Comparison of ENCODE assay signal across 9 cellular contexts in genomic region chr5:143054480-143054941, GRCh38.
A peak's percentile ranks its signal among the peaks of the same experiment; 100 is the strongest.
DNase-seq lines count a peak whose midpoint lies in the region; ATAC-seq and TF ChIP-seq lines count a peak whose summit lies in the region.
"Had no signal": no experiment of that assay in that cellular context is flagged by ENCODE, and none has a peak within 500 bp of the region (broad histone marks: within the 10 kb centered on the region; RNA-seq: fewer than 3 reads in every experiment).

No MANE protein-coding gene starts in this region.

- TF ChIP-seq EP300 in tibial nerve (IDR thresholded peaks at IDR 0.05): no peak

- DNase-seq in NCI-H1105 treated with DMSO at 0.1 percent for 48 hours (lab: John Stamatoyannopoulos, UW) (peak; percentile 20), NCI-H1105 (lab: John Stamatoyannopoulos, UW) (no peak), NCI-H226 (peak; percentile 78), Peyer's patch (no peak), tibial nerve (ENCODE audit: low spot score in 2 of 2) (no peak), WTC11 (ENCODE audit: low spot score) (no peak)
- no peak for DNase-seq in effector memory CD8-positive, alpha-beta T cell

- H3K36me3 Mint-ChIP-seq in effector memory CD8-positive, alpha-beta T cell (ENCODE audit: insufficient read depth): peaks cover 49% of the 10 kb centered on the region
- peaks cover 24% of the 10 kb centered on the region for H3K36me3 Mint-ChIP-seq in WTC11

- peaks cover 14 to 47% of the 10 kb centered on the region in 2 donors for H3K4me1 Mint-ChIP-seq in effector memory CD8-positive, alpha-beta T cell (ENCODE audit: low read depth in 2 of 2)
- H3K4me1 Mint-ChIP-seq in WTC11: peaks cover 43% of the 10 kb centered on the region

- TF ChIP-seq POLR2A in Peyer's patch (IDR thresholded peaks at IDR 0.05): no peak
- no peak for TF ChIP-seq POLR2A in tibial nerve (IDR thresholded peaks at IDR 0.05)

- ATAC-seq in GM21737 (IDR thresholded peaks at IDR 0.05; ENCODE audit: unreplicated experiment) (peak; percentile 47), WTC11 (no peak)
- ATAC-seq in effector memory CD8-positive, alpha-beta T cell (replicated peaks): peak; percentile 70

- H3K27ac Mint-ChIP-seq in effector memory CD8-positive, alpha-beta T cell: peak overlapping the region; percentile 70 to 87
- no peak overlapping the region for H3K27ac Mint-ChIP-seq in WTC11

- TF ChIP-seq CTCF in Peyer's patch (IDR thresholded peaks at IDR 0.05) (no peak), tibial nerve (IDR thresholded peaks at IDR 0.05) (no peak), WTC11 (IDR thresholded peaks at IDR 0.05) (no peak)

- no peak overlapping the region for H3K27ac ChIP-seq in Peyer's patch
- no peak overlapping the region for H3K27ac ChIP-seq in tibial nerve
- H3K27ac ChIP-seq: 22Rv1 had no signal

- peak overlapping the region in 1 of 2 donors; percentile 7 for H3K4me3 Mint-ChIP-seq in effector memory CD8-positive, alpha-beta T cell
- H3K4me3 Mint-ChIP-seq in WTC11: no peak overlapping the region

- POLR2A ChIA-PET in WTC11 (lab: Charles Lee): no interaction called here

- no peaks in the 10 kb centered on the region for H3K9me3 Mint-ChIP-seq in effector memory CD8-positive, alpha-beta T cell
- no peaks in the 10 kb centered on the region for H3K9me3 Mint-ChIP-seq in WTC11

- no peaks in the 10 kb centered on the region for H3K27me3 ChIP-seq in Peyer's patch
- no peaks in the 10 kb centered on the region for H3K27me3 ChIP-seq in tibial nerve

- H3K27me3 Mint-ChIP-seq in effector memory CD8-positive, alpha-beta T cell: no peaks in the 10 kb centered on the region
- no peaks in the 10 kb centered on the region for H3K27me3 Mint-ChIP-seq in WTC11 (ENCODE audit: low read depth)

- H3K4me1 ChIP-seq in Peyer's patch (peaks cover 0 to 7% (median 0%) of the 10 kb centered on the region in 4 donors), tibial nerve (peaks cover 0 to 48% (median 9%) of the 10 kb centered on the region in 4 donors)

- 33 to 41% methylated on average over 5 of the region's 5 CpGs for WGBS in tibial nerve, 2 donors

- peaks cover 0 to 25% (median 0%) of the 10 kb centered on the region in 3 donors for H3K36me3 ChIP-seq in Peyer's patch
- peaks cover 0 to 33% (median 0%) of the 10 kb centered on the region in 3 donors for H3K36me3 ChIP-seq in tibial nerve

- H3K9me3 ChIP-seq in Peyer's patch (no peaks in the 10 kb centered on the region), tibial nerve (no peaks in the 10 kb centered on the region)

- H3K4me3 ChIP-seq in Peyer's patch: no peak overlapping the region
- no peak overlapping the region for H3K4me3 ChIP-seq in tibial nerve

- CTCF ChIA-PET in WTC11 (lab: Charles Lee): no interaction called here

TF ChIP-seq in WTC11, 78 proteins besides CTCF, POLR2A, EP300 and RAD21 (continues in another document):
- TF ChIP-seq HMGA2 (CRISPR knock-in tag; IDR thresholded peaks at IDR 0.05) (no peak), ZBTB21 (CRISPR knock-in tag; IDR thresholded peaks at IDR 0.05; ENCODE audit: borderline replicate concordance) (no peak), GTF2I (CRISPR knock-in tag; conservative IDR thresholded peaks at IDR 0.05) (no peak), HMGXB4 (CRISPR knock-in tag; IDR thresholded peaks at IDR 0.05) (no peak), IRF1 (CRISPR knock-in tag; IDR thresholded peaks at IDR 0.05) (no peak), ZNF121 (CRISPR knock-in tag; IDR thresholded peaks at IDR 0.05) (no peak), ERG (CRISPR knock-in tag; IDR thresholded peaks at IDR 0.05) (no peak), USF2 (CRISPR knock-in tag; IDR thresholded peaks at IDR 0.05) (no peak), CREB1 (CRISPR knock-in tag; IDR thresholded peaks at IDR 0.05) (no peak), E2F4 (CRISPR knock-in tag; IDR thresholded peaks at IDR 0.05; ENCODE audit: borderline replicate concordance, low read depth) (no peak), ZNF416 (CRISPR knock-in tag; IDR thresholded peaks at IDR 0.05) (no peak), TEAD1 (CRISPR knock-in tag; IDR thresholded peaks at IDR 0.05) (no peak), NR2C2 (CRISPR knock-in tag; IDR thresholded peaks at IDR 0.05) (no peak), ZNF281 (CRISPR knock-in tag; IDR thresholded peaks at IDR 0.05) (no peak), TCF7 (CRISPR knock-in tag; IDR thresholded peaks at IDR 0.05; ENCODE audit: low read depth) (no peak)

Comparison
In these comparisons a context has a peak if more than half of its experiments do, and no peak if none do; other contexts are left out.
1. DNase-seq: peak in NCI-H1105 treated with DMSO at 0.1 percent for 48 hours (single experiment) and NCI-H226 (single experiment); none in NCI-H1105 (single experiment), effector memory CD8-positive, alpha-beta T cell (0 of 3), Peyer's patch (0 of 3), tibial nerve (0 of 2) and WTC11 (single experiment).